In the genomic region with DNA sequence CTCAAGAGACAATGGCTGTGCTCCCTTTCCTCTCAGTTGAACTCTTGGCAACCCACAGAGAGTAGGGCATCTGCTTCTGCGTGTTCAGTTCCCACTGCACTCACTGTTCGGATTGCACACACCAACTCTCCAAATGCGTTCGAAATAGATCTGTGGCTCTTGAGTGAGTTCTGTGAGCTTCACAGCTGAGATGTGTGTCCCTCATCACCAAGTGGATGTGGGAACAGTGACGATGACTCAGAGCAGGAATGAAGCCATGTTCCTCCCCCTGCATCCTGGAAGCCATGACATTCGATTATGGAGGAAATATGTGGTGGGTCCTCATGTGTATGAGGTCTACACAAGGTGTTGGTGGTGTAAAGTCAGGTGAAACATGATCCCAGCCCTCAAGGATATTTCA, we compare ENCODE assay signal across 30 cellular contexts.
"Had no signal": no experiment of that assay in that cellular context is flagged by ENCODE, and none has a peak within 500 bp of the region (broad histone marks: within the 10 kb centered on the region; RNA-seq: fewer than 3 reads in every experiment).

No MANE protein-coding gene starts in this region.

- H3K27ac Mint-ChIP-seq: naive B cell; natural killer cell treated with Interleukin-12 subunit alpha and Interleukin-12 subunit beta and Interleukin-15 and Interleukin-18, amount 100 ng/mL, for 72 hours; progenitor cell of endocrine pancreas; stimulated activated memory B cell treated with anti-CD40 and anti-IgM and Interleukin-4, amounts not matched to agents 10 μg/mL and 1 μg/mL and 100 μg/mL, for 72 hours; type B pancreatic cell had no signal

- H3K4me3 Mint-ChIP-seq: naive B cell; natural killer cell treated with Interleukin-12 subunit alpha and Interleukin-12 subunit beta and Interleukin-15 and Interleukin-18, amount 100 ng/mL, for 72 hours; neural crest cell; stimulated activated memory B cell treated with anti-CD40 and anti-IgM and Interleukin-4, amounts not matched to agents 10 μg/mL and 1 μg/mL and 100 μg/mL, for 72 hours; type B pancreatic cell had no signal

- H3K36me3 Mint-ChIP-seq: natural killer cell treated with Interleukin-12 subunit alpha and Interleukin-12 subunit beta and Interleukin-15 and Interleukin-18, amount 100 ng/mL, for 72 hours; stimulated activated memory B cell treated with anti-CD40 and anti-IgM and Interleukin-4, amounts not matched to agents 10 μg/mL and 1 μg/mL and 100 μg/mL, for 72 hours; type B pancreatic cell had no signal

- H3K9me3 Mint-ChIP-seq: type B pancreatic cell had no signal

- DNase-seq: dermis blood vessel endothelial cell; effector memory CD4-positive, alpha-beta T cell; foreskin keratinocyte; heart right ventricle; hippocampal formation; kidney glomerular epithelial cell; left colon; left ventricle myocardium superior; lower lobe of right lung; naive B cell; right cardiac atrium; sigmoid colon; spleen; stimulated activated CD4-positive, alpha-beta T cell treated with anti-CD3 and anti-CD28 coated beads, Interleukin-4, amount 100 ng/mL, for 4 hours; stimulated activated naive CD8-positive, alpha-beta T cell treated with anti-CD3 and anti-CD28 coated beads, Interleukin-15, Interleukin-2, amounts not matched to agents 100 U/mL and 50 U/mL, for 24 hours; testis; tibial artery had no signal

- H3K9me3 ChIP-seq: esophagus muscularis mucosa, gastroesophageal sphincter, heart right ventricle, lower lobe of right lung, neutrophil, sigmoid colon, testis, tibial artery had no signal

- H3K36me3 ChIP-seq: esophagus muscularis mucosa, gastroesophageal sphincter, heart right ventricle, lower lobe of right lung, neutrophil, sigmoid colon, spleen, tibial artery had no signal

- H3K4me3 ChIP-seq: coronary artery, esophagus muscularis mucosa, gastroesophageal sphincter, heart right ventricle, lower lobe of right lung, sigmoid colon, skin epidermis, spleen, testis, tibial artery had no signal

- H3K27me3 Mint-ChIP-seq: type B pancreatic cell had no signal

- H3K27ac ChIP-seq: coronary artery, esophagus muscularis mucosa, foreskin keratinocyte, heart right ventricle, lower lobe of right lung, neutrophil, parathyroid adenoma, sigmoid colon, skin epidermis, spleen, testis, tibial artery had no signal

- FAIRE-seq: endothelial cell of umbilical vein, islet of Langerhans had no signal

- H3K4me1 Mint-ChIP-seq: naive B cell; neural crest cell; stimulated activated memory B cell treated with anti-CD40 and anti-IgM and Interleukin-4, amounts not matched to agents 10 μg/mL and 1 μg/mL and 100 μg/mL, for 72 hours had no signal

- ATAC-seq: foreskin keratinocyte; gastroesophageal sphincter; heart right ventricle; left colon; left ventricle myocardium superior; lower lobe of right lung; natural killer cell treated with Interleukin-12 subunit alpha and Interleukin-12 subunit beta and Interleukin-15 and Interleukin-18, amount 100 ng/mL, for 72 hours; right cardiac atrium; stimulated activated memory B cell treated with anti-CD40 and anti-IgM and Interleukin-4, amounts not matched to agents 10 μg/mL and 1 μg/mL and 100 μg/mL, for 72 hours; stimulated activated naive CD8-positive, alpha-beta T cell treated with anti-CD3 and anti-CD28 coated beads, Interleukin-15, Interleukin-2, amounts not matched to agents 100 U/mL and 50 U/mL, for 24 hours had no signal

- H3K27me3 ChIP-seq: esophagus muscularis mucosa, foreskin keratinocyte, gastroesophageal sphincter, neutrophil, sigmoid colon, testis, tibial artery had no signal

- H3K4me1 ChIP-seq: heart right ventricle, parathyroid adenoma, sigmoid colon, spleen, testis had no signal
